Comparison of ENCODE assay signal across 8 cellular contexts in genomic region chr3:5187152-5187919, GRCh38. TPM values are rescaled to one million over a fixed set of nuclear protein-coding genes. Genes with fewer than 3 reads are reported as not detected.
DNase-seq lines count a peak whose midpoint lies in the region; ATAC-seq, FAIRE-seq and TF ChIP-seq lines count a peak whose summit lies in the region.

TSS of gene EDEM1 (plus strand) at chr3:5187707. CDS start at chr3:5187806, 99 bp downstream.

- H3K27ac ChIP-seq in A549: peak within 1 kb of the TSS; percentile 92 to 98
- H3K27ac ChIP-seq in WERI-Rb-1: peak within 1 kb of the TSS; percentile 87
- peak within 1 kb of the TSS; percentile 97 for H3K27ac ChIP-seq in breast epithelium
- no peak within 1 kb of the TSS for H3K27ac ChIP-seq in iPS-20b (ENCODE audit: low read length)
- peak within 1 kb of the TSS; percentile 94 to 100 (median 98) for H3K27ac ChIP-seq in skin epidermis

- peak; percentile 95 to 96 for DNase-seq in A549 (ENCODE audit: low read depth in 1 of 2, low spot score in 1 of 2)
- peak; percentile 75 for DNase-seq in NCI-H2196 (lab: John Stamatoyannopoulos, UW; ENCODE audit: unreplicated experiment)
- DNase-seq in WERI-Rb-1: peak; percentile 93
- DNase-seq in breast epithelium (ENCODE audit: low spot score in 2 of 2): peak; percentile 93 to 95

- 4% methylated on average over 16 of the region's 78 CpGs for WGBS in A549 (ENCODE audit: missing lambda C conversion rate)

- peak within 1 kb of the TSS; percentile 84 for H3K4me3 ChIP-seq in A549
- H3K4me3 ChIP-seq in WERI-Rb-1 (ENCODE audit: low read depth, low read length): peak within 1 kb of the TSS; percentile 86
- peak within 1 kb of the TSS; percentile 93 to 99 (median 96) for H3K4me3 ChIP-seq in breast epithelium
- peak within 1 kb of the TSS; percentile 78 for H3K4me3 ChIP-seq in iPS-20b (ENCODE audit: low read length)
- H3K4me3 ChIP-seq in skin epidermis: peak within 1 kb of the TSS; percentile 81 to 97 (median 93)

- intact Hi-C loops in breast epithelium (cut with DNase I; ENCODE audit: low total_unique reads): loop anchor here (1.0 to 5.0 kb wide), 2 partner anchors 19 to 685 kb away; no protein-coding TSS in a partner anchor

- peak; percentile 91 to 98 for ATAC-seq in A549
- peak; percentile 79 for ATAC-seq in HG03064 (IDR thresholded peaks at IDR 0.05; ENCODE audit: low read depth, unreplicated experiment)

- TF ChIP-seq POLR2A in A549 (IDR thresholded peaks at IDR 0.05; ENCODE audit: low read length): peak; percentile 81
- peak; percentile 78 for TF ChIP-seq POLR2A in GM18526 (IDR thresholded peaks at IDR 0.05; ENCODE audit: extremely low read depth, insufficient read length)
- peak; percentile 75 for TF ChIP-seq POLR2A in breast epithelium (IDR thresholded peaks at IDR 0.05)

- H3K9me3 ChIP-seq in A549 (no peaks in the 10 kb centered on the region), WERI-Rb-1 (ENCODE audit: severe bottlenecking) (no peaks in the 10 kb centered on the region), breast epithelium (no peaks in the 10 kb centered on the region), iPS-20b (ENCODE audit: insufficient read depth, low read depth, low read length) (no peaks in the 10 kb centered on the region)

- H3K36me3 ChIP-seq in WERI-Rb-1 (peaks cover 4% of the 10 kb centered on the region; the same call in 1 of the 2 replicates), breast epithelium (no peaks in the 10 kb centered on the region), iPS-20b (ENCODE audit: insufficient read depth, low read depth, low read length) (no peaks in the 10 kb centered on the region)

- POLR2A ChIA-PET in A549 (lab: Yijun Ruan, JAX): interaction anchor here (1.0 to 1.1 kb wide), 2 partner anchors 25 to 694 kb away, joined by 3 to 6 read pairs; no protein-coding TSS in a partner anchor

- H3K4me1 ChIP-seq in A549 (peaks cover 30% of the 10 kb centered on the region; the same call in 2 of the 3 replicates), breast epithelium (peaks cover 0 to 4% of the 10 kb centered on the region in 2 donors), iPS-20b (ENCODE audit: insufficient read depth, low read length) (peaks cover 6% of the 10 kb centered on the region; the same call in 1 of the 2 replicates)

- no peak for TF ChIP-seq RAD21 in A549 (conservative IDR thresholded peaks at IDR 0.05 in 1 of 2, IDR thresholded peaks at IDR 0.05 in 1 of 2)

- H3K9ac ChIP-seq in iPS-20b (ENCODE audit: low read depth, low read length): peak within 1 kb of the TSS; percentile 80

- no peak for TF ChIP-seq CTCF in A549 (IDR thresholded peaks at IDR 0.05)
- TF ChIP-seq CTCF in WERI-Rb-1 (IDR thresholded peaks at IDR 0.05; ENCODE audit: low read depth, low read length): no peak
- TF ChIP-seq CTCF in breast epithelium (IDR thresholded peaks at IDR 0.05): no peak

- H3K27me3 ChIP-seq in WERI-Rb-1 (ENCODE audit: insufficient read depth, low read depth, severe bottlenecking) (no peaks in the 10 kb centered on the region), breast epithelium (no peaks in the 10 kb centered on the region), iPS-20b (ENCODE audit: insufficient read depth, low read length) (peaks cover 18% of the 10 kb centered on the region)

- H3K4me2 ChIP-seq in A549: peak within 1 kb of the TSS; percentile 96

- CTCF ChIA-PET in A549 (lab: Yijun Ruan, JAX): interaction anchor here (0.9 to 1.1 kb wide), 3 partner anchors 64 to 532 kb away, joined by 3 to 5 read pairs (median 4); no protein-coding TSS in a partner anchor

- no peak for TF ChIP-seq EP300 in A549 (IDR thresholded peaks at IDR 0.05)

- no peak for FAIRE-seq in A549 (lab: Jason Lieb, UNC)

TF ChIP-seq in A549, 52 proteins besides CTCF, POLR2A, EP300 and RAD21:
- TF ChIP-seq TFCP2L1 (CRISPR knock-in tag; IDR thresholded peaks at IDR 0.05) (peak; percentile 78; the same call in 1 of the 2 replicates), ZSCAN20 (CRISPR knock-in tag; IDR thresholded peaks at IDR 0.05) (no peak), JUN (IDR thresholded peaks at IDR 0.05) (peak in 1 of 2 experiments; percentile 51; a peak in 1 of 5 replicates), HMGXB4 (CRISPR knock-in tag; IDR thresholded peaks at IDR 0.05; ENCODE audit: borderline replicate concordance) (no peak; the same call in 1 of the 2 replicates), BCL3 (IDR thresholded peaks at IDR 0.05) (peak; percentile 35; the same call in 1 of the 3 replicates), FOSL2 (IDR thresholded peaks at IDR 0.05) (no peak), FOSL2 (CRISPR knock-in tag; IDR thresholded peaks at IDR 0.05) (peak; percentile 44), MAX (IDR thresholded peaks at IDR 0.05) (peak; percentile 76), POLR2AphosphoS2 (conservative IDR thresholded peaks at IDR 0.05; ENCODE audit: low read length) (peak; percentile 77; the same call in 1 of the 2 replicates), HOXB5 (CRISPR knock-in tag; IDR thresholded peaks at IDR 0.05) (no peak)
- TF ChIP-seq, protein P1, sequence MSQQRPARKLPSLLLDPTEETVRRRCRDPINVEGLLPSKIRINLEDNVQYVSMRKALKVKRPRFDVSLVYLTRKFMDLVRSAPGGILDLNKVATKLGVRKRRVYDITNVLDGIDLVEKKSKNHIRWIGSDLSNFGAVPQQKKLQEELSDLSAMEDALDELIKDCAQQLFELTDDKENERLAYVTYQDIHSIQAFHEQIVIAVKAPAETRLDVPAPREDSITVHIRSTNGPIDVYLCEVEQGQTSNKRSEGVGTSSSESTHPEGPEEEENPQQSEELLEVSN (IDR thresholded peaks at IDR 0.05; ENCODE audit: borderline replicate concordance, low read depth): peak; percentile 95

RNA-seq across cellular contexts. Expression of gene EDEM1, which starts in this region (rescaled TPM):
- 39.4 and 40.9 TPM in 2 replicates for polyA plus RNA-seq in A549 (2011; rRNA removed)
- polyA plus RNA-seq in A549 (2012; cell fraction: cytosol; rRNA removed): 9.2 and 11.9 TPM in 2 replicates
- polyA plus RNA-seq in A549 (2012; cell fraction: nucleus; rRNA removed): 10.8 and 12.4 TPM in 2 replicates
- 15.2 to 16.8 TPM (median 16.3 TPM) in 3 replicates for polyA plus RNA-seq in A549 (2017; fragmentation: RNase III; extraction: RNeasy Plus Mini Kit Qiagen cat#74134 plus additional on column Dnase treatment)
- 40.9 and 43.8 TPM in 2 replicates for polyA minus RNA-seq in A549 (2011; rRNA and poly(A)+ RNA removed)
- total RNA-seq in breast epithelium: 10 to 100 TPM; 34.9 to 45.8 (median 42.6) TPM
